Comparison of ENCODE assay signal across 8 cellular contexts in genomic region chr21:37366488-37367300, GRCh38. TPM values are rescaled to one million over a fixed set of nuclear protein-coding genes. Genes with fewer than 3 reads are reported as not detected.
DNase-seq lines count a peak whose midpoint lies in the region; ATAC-seq, FAIRE-seq and TF ChIP-seq lines count a peak whose summit lies in the region.

Gene DYRK1A (plus strand): TSS chr21:37366773. CDS start chr21:37420375, 53,602 bp downstream.

- H3K36me3 ChIP-seq in adrenal gland (replicated peaks in 1 of 2): no peaks in the 10 kb centered on the region
- H3K36me3 ChIP-seq in heart left ventricle: no peaks in the 10 kb centered on the region

- H3K4me1 Mint-ChIP-seq in type B pancreatic cell (ENCODE audit: unreplicated experiment): peaks cover 35% of the 10 kb centered on the region

- H3K27ac ChIP-seq in adrenal gland (peak within 1 kb of the TSS; percentile 98 to 100 (median 100)), heart left ventricle (peak within 1 kb of the TSS; percentile 98 to 100 (median 100))

- peak within 1 kb of the TSS; percentile 98 for H3K4me3 Mint-ChIP-seq in type B pancreatic cell

- FAIRE-seq in GM12892 (lab: Jason Lieb, UNC): peak; percentile 97

- H3K4me1 ChIP-seq in adrenal gland (replicated peaks in 1 of 2): peaks cover 35 to 42% of the 10 kb centered on the region in 2 donors
- peaks cover 9 to 45% (median 35%) of the 10 kb centered on the region in 12 donors for H3K4me1 ChIP-seq in heart left ventricle

- H3K4me3 ChIP-seq in adrenal gland (peak within 1 kb of the TSS; percentile 39 to 98 (median 80)), heart left ventricle (peak within 1 kb of the TSS; percentile 77 to 96 (median 88))

- no peaks in the 10 kb centered on the region for H3K27me3 Mint-ChIP-seq in type B pancreatic cell

- no peak for TF ChIP-seq CTCF in adrenal gland (IDR thresholded peaks at IDR 0.05)
- TF ChIP-seq CTCF in heart left ventricle (IDR thresholded peaks at IDR 0.05): peak in 2 of 12 donors; percentile 7 to 16
- peak; percentile 27 for TF ChIP-seq CTCF in type B pancreatic cell (conservative IDR thresholded peaks at IDR 0.05)

- H3K27me3 ChIP-seq in adrenal gland: no peaks in the 10 kb centered on the region
- no peaks in the 10 kb centered on the region for H3K27me3 ChIP-seq in heart left ventricle

- WGBS in adrenal gland, 4 donors: 0 to 2% (median 0%) methylated on average over 1 to 89 of the region's 89 CpGs
- 0 to 1% (median 0%) methylated on average over 36 to 89 of the region's 89 CpGs for WGBS in heart left ventricle, 4 donors

- H3K9me3 Mint-ChIP-seq in type B pancreatic cell: no peaks in the 10 kb centered on the region

- DNase-seq in GM12892 (ENCODE audit: insufficient read length) (peak; percentile 87), NCI-H146 (lab: John Stamatoyannopoulos, UW) (peak; percentile 98), T-helper 1 cell (peak; percentile 98 to 99 (median 98)), adrenal gland (peak; percentile 99 to 100 (median 99)), heart left ventricle (peak; percentile 98 to 99 (median 99)), pons (ENCODE audit: low spot score) (peak; percentile 100), type B pancreatic cell (ENCODE audit: extremely low spot score, unreplicated experiment) (peak; percentile 99)

- ATAC-seq in HG02852 (IDR thresholded peaks at IDR 0.05; ENCODE audit: unreplicated experiment): peak; percentile 64
- peak; percentile 91 to 98 (median 96) for ATAC-seq in heart left ventricle

- no peaks in the 10 kb centered on the region for H3K9me3 ChIP-seq in adrenal gland (replicated peaks in 1 of 3)
- H3K9me3 ChIP-seq in heart left ventricle: no peaks in the 10 kb centered on the region

- H3K27ac Mint-ChIP-seq in type B pancreatic cell: peak within 1 kb of the TSS; percentile 100

- intact Hi-C loops in adrenal gland (cut with DNase I): loop anchor here in 1 of 2 donors (10.0 kb wide), 1 partner anchor 102 kb away; the partner anchor contains the start of gene VPS26C
- intact Hi-C loops in heart left ventricle (cut with DNase I): loop anchor here in 9 of 10 donors (1.0 to 10.0 kb wide), 13 partner anchors 28 to 198 kb away; partner anchors contain the start of gene VPS26C (in 9 of the 9)

- peaks cover 8% of the 10 kb centered on the region for H3K36me3 Mint-ChIP-seq in type B pancreatic cell

- TF ChIP-seq POLR2A in GM12892 (IDR thresholded peaks at IDR 0.05; ENCODE audit: low read depth, low read length): peak; percentile 84; the same call in 1 of the 2 replicates
- peak; percentile 73 to 82 for TF ChIP-seq POLR2A in adrenal gland (IDR thresholded peaks at IDR 0.05)
- TF ChIP-seq POLR2A in heart left ventricle (IDR thresholded peaks at IDR 0.05): peak; percentile 19 to 59

RNA-seq across cellular contexts. Expression of gene DYRK1A, which starts in this region (rescaled TPM):
- polyA plus RNA-seq in GM12892 (2012; ENCODE audit: missing spikeins): 24.3 TPM
- 10 to 100 TPM; 53.0 to 92.3 (median 68.7) TPM for total RNA-seq in adrenal gland
- 10 to 100 TPM; 23.6 to 49.9 (median 26.6) TPM for polyA plus RNA-seq in adrenal gland
- 10 to 100 TPM; 59.3 to 96.6 (median 72.1) TPM for total RNA-seq in heart left ventricle
- 10 to 100 TPM; 24.5 to 35.9 TPM for polyA plus RNA-seq in heart left ventricle
- 63.0 and 70.6 TPM in 2 replicates for total RNA-seq in type B pancreatic cell (ENCODE audit: low replicate concordance)

Comparison
In these comparisons a context has a peak if more than half of its experiments do, and no peak if none do; other contexts are left out.
1. Peak in every context shown above with its lines: DNase-seq, ATAC-seq, H3K4me3 ChIP-seq and H3K27ac ChIP-seq.